ENCODE assay signal across 17 cellular contexts in genomic region chr11:130909650-130910049, GRCh38. TPM values are rescaled to one million over a fixed set of nuclear protein-coding genes. Genes with fewer than 3 reads are reported as not detected.
DNase-seq lines count a peak whose midpoint lies in the region; ATAC-seq and TF ChIP-seq lines count a peak whose summit lies in the region.
"Had no signal": no experiment of that assay in that cellular context is flagged by ENCODE, and none has a peak within 500 bp of the region (broad histone marks: within the 10 kb centered on the region; RNA-seq: fewer than 3 reads in every experiment).

No MANE protein-coding gene starts in this region.

- H3K4me1 Mint-ChIP-seq in endothelial cell (ENCODE audit: unreplicated experiment), result peaks cover 12% of the 10 kb centered on the region
- H3K4me1 Mint-ChIP-seq: endodermal cell had no signal

- peaks cover 40% of the 10 kb centered on the region for H3K36me3 Mint-ChIP-seq in endothelial cell (ENCODE audit: low read depth, unreplicated experiment)

- H3K4me3 ChIP-seq in AG09309 (ENCODE audit: control insufficient read depth, low read depth, low read length), result no peak overlapping the region
- H3K4me3 ChIP-seq in NB4 (ENCODE audit: low read depth, low read length), result no peak overlapping the region
- H3K4me3 ChIP-seq: BLaER1 treated with 17β-estradiol and CSF1 and Interleukin-3, amounts not matched to agents 10 nM and 100 nM; body of pancreas; GM23338; upper lobe of left lung had no signal

- TF ChIP-seq POLR2A in NB4 (IDR thresholded peaks at IDR 0.05; ENCODE audit: extremely low read depth, insufficient read length), result no peak

- no peaks in the 10 kb centered on the region for H3K9me3 Mint-ChIP-seq in endothelial cell (ENCODE audit: unreplicated experiment)
- H3K9me3 Mint-ChIP-seq: endodermal cell, GM23338 had no signal

- no peak for TF ChIP-seq CTCF in AG09309 (IDR thresholded peaks at IDR 0.05; ENCODE audit: control insufficient read depth, insufficient read depth, low read depth, low read length, missing control alignments)
- no peak for TF ChIP-seq CTCF in NB4 (IDR thresholded peaks at IDR 0.05; ENCODE audit: low read depth, low read length)
- TF ChIP-seq CTCF in endothelial cell (IDR thresholded peaks at IDR 0.05; ENCODE audit: unreplicated experiment), result no peak
- no peak for TF ChIP-seq CTCF in GM10266 (IDR thresholded peaks at IDR 0.05; ENCODE audit: control insufficient read depth, insufficient read depth, low read depth, missing control alignments)

- H3K4me3 Mint-ChIP-seq in endothelial cell (ENCODE audit: unreplicated experiment), result no peak overlapping the region
- H3K4me3 Mint-ChIP-seq: activated CD4-positive, alpha-beta T cell treated with anti-CD3 and anti-CD28 coated beads, Interleukin-2, amount 10 ng/mL, durations not matched to agents 7 days and 5 days; endodermal cell; GM23338 had no signal

- ATAC-seq in GM21447 (IDR thresholded peaks at IDR 0.05; ENCODE audit: unreplicated experiment), result no peak
- ATAC-seq: body of pancreas, GM23338, Right ventricle myocardium inferior had no signal

- DNase-seq in AG09309 (ENCODE audit: low read depth), result peak; percentile 37
- peak; percentile 44 for DNase-seq in NB4 (ENCODE audit: low read depth)
- no peak for DNase-seq in endothelial cell (ENCODE audit: low spot score)
- DNase-seq in myocyte (ENCODE audit: low read depth), result peak; percentile 62
- DNase-seq in NCI-H1694 treated with DMSO at 0.1 percent for 48 hours (lab: John Stamatoyannopoulos, UW), result no peak
- no peak for DNase-seq in NCI-H2107 treated with DMSO at 0.1 percent for 48 hours (lab: John Stamatoyannopoulos, UW; ENCODE audit: unreplicated experiment)
- DNase-seq in GM10266 (ENCODE audit: extremely low spot score), result no peak
- DNase-seq: activated CD4-positive, alpha-beta T cell treated with anti-CD3 and anti-CD28 coated beads, Interleukin-2, amount 10 ng/mL, durations not matched to agents 7 days and 5 days; body of pancreas; DND-41; endodermal cell; T1000; upper lobe of left lung had no signal

- peak overlapping the region; percentile 5 for H3K27ac Mint-ChIP-seq in endothelial cell (ENCODE audit: unreplicated experiment)
- H3K27ac Mint-ChIP-seq: activated CD4-positive, alpha-beta T cell treated with anti-CD3 and anti-CD28 coated beads, Interleukin-2, amount 10 ng/mL, durations not matched to agents 7 days and 5 days; endodermal cell; GM23338 had no signal

- no peaks in the 10 kb centered on the region for H3K27me3 Mint-ChIP-seq in endothelial cell (ENCODE audit: unreplicated experiment)
- H3K27me3 Mint-ChIP-seq: activated CD4-positive, alpha-beta T cell treated with anti-CD3 and anti-CD28 coated beads, Interleukin-2, amount 10 ng/mL, durations not matched to agents 7 days and 5 days had no signal

RNA-seq across cellular contexts. Expression of gene SNX19, which starts 6.6 kb away (rescaled TPM):
- 47.9 TPM for total RNA-seq in endothelial cell (ENCODE audit: unreplicated experiment)
- total RNA-seq in myocyte, result 134 and 143 TPM in 2 replicates
- polyA plus RNA-seq in myocyte (2012), result 53.9 TPM

Comparison
In these comparisons a context has a peak if more than half of its experiments do, and no peak if none do; other contexts are left out.
1. DNase-seq: peak in AG09309 (single experiment), NB4 (single experiment) and myocyte (single experiment); none in endothelial cell (single experiment), NCI-H1694 treated with DMSO at 0.1 percent for 48 hours (single experiment), NCI-H2107 treated with DMSO at 0.1 percent for 48 hours (single experiment) and GM10266 (single experiment).